ENCODE assay signal across 27 cellular contexts in genomic region chr12:119920064-119920463, GRCh38.
"Had no signal": no experiment of that assay in that cellular context is flagged by ENCODE, and none has a peak within 500 bp of the region (broad histone marks: within the 10 kb centered on the region; RNA-seq: fewer than 3 reads in every experiment).

No MANE protein-coding gene starts in this region.

- H3K27ac Mint-ChIP-seq: mesothelial cell of epicardium had no signal

- H3K9me3 Mint-ChIP-seq: mesothelial cell of epicardium had no signal

- H3K9me3 ChIP-seq: esophagus squamous epithelium, gastrocnemius medialis, heart right ventricle, left lung, lower lobe of right lung, mucosa of descending colon had no signal

- H3K4me1 Mint-ChIP-seq: mesothelial cell of epicardium had no signal

- FAIRE-seq: colon, endometrium, islet of Langerhans, keratinocyte had no signal

- H3K4me3 Mint-ChIP-seq: mesothelial cell of epicardium had no signal

- H3K4me1 ChIP-seq: esophagus squamous epithelium, gastrocnemius medialis, heart right ventricle, left lung, lower lobe of right lung had no signal

- H3K27me3 ChIP-seq: gastrocnemius medialis, left lung had no signal

- H3K27ac ChIP-seq: coronary artery, dorsolateral prefrontal cortex, epithelial cell of prostate, esophagus squamous epithelium, gastrocnemius medialis, heart right ventricle, left lung, lower lobe of right lung had no signal

- H3K4me3 ChIP-seq: coronary artery, dorsolateral prefrontal cortex, esophagus squamous epithelium, gastrocnemius medialis, heart right ventricle, left lung, lower lobe of right lung, mucosa of descending colon had no signal

- DNase-seq: dermis blood vessel endothelial cell; dorsolateral prefrontal cortex; effector CD4-positive, alpha-beta T cell; effector memory CD4-positive, alpha-beta T cell; erythroblast; esophagus squamous epithelium; foreskin fibroblast; foreskin melanocyte; gastrocnemius medialis; glutamatergic neuron; head of caudate nucleus; heart right ventricle; hippocampal formation; left cardiac atrium; left lung; left ventricle myocardium superior; lower lobe of right lung; mesenchymal stem cell; mucosa of descending colon had no signal

- ATAC-seq: esophagus mucosa, gastrocnemius medialis, heart right ventricle, left cardiac atrium, left lung, left ventricle myocardium superior, lower lobe of right lung, mucosa of descending colon had no signal

- H3K36me3 ChIP-seq: esophagus squamous epithelium, gastrocnemius medialis, heart right ventricle, left lung, lower lobe of right lung had no signal

- H3K36me3 Mint-ChIP-seq: mesothelial cell of epicardium had no signal
